In genomic region chr10:33126118-33126517, GRCh38 we compare ENCODE assay signal across 8 cellular contexts.
A peak's percentile ranks its signal among the peaks of the same experiment; 100 is the strongest.
DNase-seq lines count a peak whose midpoint lies in the region; ATAC-seq lines count a peak whose summit lies in the region.

No MANE protein-coding gene starts in this region.

- peaks cover 41 to 60% of the 10 kb centered on the region in 2 donors for H3K4me1 Mint-ChIP-seq in immature natural killer cell

- H3K9me3 Mint-ChIP-seq in immature natural killer cell, result no peaks in the 10 kb centered on the region

- DNase-seq in stimulated activated CD4-positive, alpha-beta T cell treated with anti-CD3 and anti-CD28 coated beads, Interleukin-1b, Interleukin-23, amount 100 ng/mL, for 48 hours, result peak; percentile 24
- DNase-seq in stimulated activated CD4-positive, alpha-beta T cell treated with anti-CD3 and anti-CD28 coated beads, Interleukin-2, amount 100 ng/mL, for 48 hours, result no peak
- DNase-seq in activated T-cell treated with anti-CD3 and anti-CD28 coated beads, Interleukin-2, amount 50 U/mL, for 48 hours, result peak; percentile 53 to 56
- DNase-seq in immature natural killer cell, result peak in 1 of 3 donors; percentile 53
- DNase-seq in NCI-H446 (lab: John Stamatoyannopoulos, UW), result no peak

- ATAC-seq in GM18873 (IDR thresholded peaks at IDR 0.05; ENCODE audit: low FRiP score, unreplicated experiment), result no peak
- ATAC-seq in GM21576 (IDR thresholded peaks at IDR 0.05; ENCODE audit: unreplicated experiment), result no peak
- ATAC-seq in GM19395 (IDR thresholded peaks at IDR 0.05; ENCODE audit: unreplicated experiment), result no peak

- peak overlapping the region; percentile 58 to 75 (median 67) for H3K4me3 Mint-ChIP-seq in immature natural killer cell

- H3K27ac Mint-ChIP-seq in immature natural killer cell, result peak overlapping the region; percentile 88 to 96 (median 94)

- H3K27me3 Mint-ChIP-seq in immature natural killer cell (ENCODE audit: low read depth in 3 of 3), result peaks cover 0 to 4% (median 2%) of the 10 kb centered on the region in 3 donors

- H3K36me3 Mint-ChIP-seq in immature natural killer cell, result peaks cover 0 to 3% (median 0%) of the 10 kb centered on the region in 3 donors

Comparison
In these comparisons a context has a peak if more than half of its experiments do, and no peak if none do; other contexts are left out.
1. DNase-seq: peak in stimulated activated CD4-positive, alpha-beta T cell treated with anti-CD3 and anti-CD28 coated beads, Interleukin-1b, Interleukin-23, amount 100 ng/mL, for 48 hours (single experiment) and activated T-cell treated with anti-CD3 and anti-CD28 coated beads, Interleukin-2, amount 50 U/mL, for 48 hours (2 of 2); none in stimulated activated CD4-positive, alpha-beta T cell treated with anti-CD3 and anti-CD28 coated beads, Interleukin-2, amount 100 ng/mL, for 48 hours (0 of 2) and NCI-H446 (0 of 2).